1 cellular context compared by ENCODE assay signal in the genomic region with DNA sequence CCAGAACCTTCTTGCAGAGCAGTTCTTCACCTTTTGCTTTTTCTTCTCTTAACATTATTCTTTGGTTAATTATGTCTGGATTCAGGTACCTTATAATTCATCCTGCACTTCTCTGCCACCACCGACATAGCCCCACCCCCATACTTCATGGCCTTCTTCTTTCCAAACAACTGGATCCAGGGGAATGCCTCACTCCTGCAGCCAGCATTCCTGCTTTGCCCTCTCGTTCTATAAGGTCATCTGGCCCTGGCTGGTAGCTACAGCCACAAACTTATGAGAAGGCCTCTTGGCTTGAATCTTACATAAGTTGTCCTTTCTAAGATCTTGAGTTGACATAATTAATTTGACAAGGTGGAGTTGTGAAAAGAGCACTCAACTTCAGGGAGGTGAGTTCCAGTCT.
TF ChIP-seq lines count a peak whose summit lies in the region.

No MANE protein-coding gene starts in this region.

TF ChIP-seq in HepG2, 621 proteins besides CTCF, POLR2A, EP300 and RAD21:
- TF ChIP-seq, protein P1, sequence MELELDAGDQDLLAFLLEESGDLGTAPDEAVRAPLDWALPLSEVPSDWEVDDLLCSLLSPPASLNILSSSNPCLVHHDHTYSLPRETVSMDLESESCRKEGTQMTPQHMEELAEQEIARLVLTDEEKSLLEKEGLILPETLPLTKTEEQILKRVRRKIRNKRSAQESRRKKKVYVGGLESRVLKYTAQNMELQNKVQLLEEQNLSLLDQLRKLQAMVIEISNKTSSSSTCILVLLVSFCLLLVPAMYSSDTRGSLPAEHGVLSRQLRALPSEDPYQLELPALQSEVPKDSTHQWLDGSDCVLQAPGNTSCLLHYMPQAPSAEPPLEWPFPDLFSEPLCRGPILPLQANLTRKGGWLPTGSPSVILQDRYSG (CRISPR knock-in tag; IDR thresholded peaks at IDR 0.05), result no peak
- no peak for TF ChIP-seq ZNF839 (CRISPR knock-in tag; IDR thresholded peaks at IDR 0.05; ENCODE audit: borderline replicate concordance)
- TF ChIP-seq, protein P2, sequence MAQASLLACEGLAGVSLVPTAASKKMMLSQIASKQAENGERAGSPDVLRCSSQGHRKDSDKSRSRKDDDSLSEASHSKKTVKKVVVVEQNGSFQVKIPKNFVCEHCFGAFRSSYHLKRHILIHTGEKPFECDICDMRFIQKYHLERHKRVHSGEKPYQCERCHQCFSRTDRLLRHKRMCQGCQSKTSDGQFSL (CRISPR knock-in tag; IDR thresholded peaks at IDR 0.05), result no peak
